In genomic region chr5:126972062-126972895, GRCh38 we compare ENCODE assay signal across 9 cellular contexts. TPM values are rescaled to one million over a fixed set of nuclear protein-coding genes. Genes with fewer than 3 reads are reported as not detected.
DNase-seq lines count a peak whose midpoint lies in the region; ATAC-seq and TF ChIP-seq lines count a peak whose summit lies in the region.
"Had no signal": no experiment of that assay in that cellular context is flagged by ENCODE, and none has a peak within 500 bp of the region (broad histone marks: within the 10 kb centered on the region; RNA-seq: fewer than 3 reads in every experiment).

No MANE protein-coding gene starts in this region.

- H3K36me3 ChIP-seq in CD4-positive, alpha-beta memory T cell (ENCODE audit: insufficient read depth, low read length): no peaks in the 10 kb centered on the region
- H3K36me3 ChIP-seq in gastroesophageal sphincter: no peaks in the 10 kb centered on the region

- POLR2A ChIA-PET in CD4-positive, alpha-beta memory T cell (lab: Charles Lee; ENCODE audit: partially characterized antibody): interaction anchor here (0.6 to 1.4 kb wide), 3 partner anchors 16 to 120 kb away, joined by 3 read pairs; no protein-coding TSS in a partner anchor

- H3K9me3 ChIP-seq in CD4-positive, alpha-beta memory T cell (ENCODE audit: control insufficient read depth in 1 of 2, low read length in 2 of 2): no peaks in the 10 kb centered on the region
- H3K9me3 ChIP-seq in gastroesophageal sphincter: no peaks in the 10 kb centered on the region

- no peaks in the 10 kb centered on the region for H3K36me3 Mint-ChIP-seq in CD4-positive, alpha-beta memory T cell

- intact Hi-C loops in CD4-positive, alpha-beta memory T cell (cut with micrococcal nuclease): loop anchor here (5.0 kb wide), 2 partner anchors 60 to 120 kb away; partner anchors contain the start of gene MARCHF3
- intact Hi-C loops in sciatic nerve (cut with DNase I): no loop called here

- peaks cover 19 to 31% (median 22%) of the 10 kb centered on the region in 4 donors for H3K4me1 Mint-ChIP-seq in CD4-positive, alpha-beta memory T cell

- H3K9me3 Mint-ChIP-seq in CD4-positive, alpha-beta memory T cell: no peaks in the 10 kb centered on the region

- H3K27me3 Mint-ChIP-seq in CD4-positive, alpha-beta memory T cell: no peaks in the 10 kb centered on the region

- no peak for TF ChIP-seq EP300 in gastroesophageal sphincter (IDR thresholded peaks at IDR 0.05)

- H3K27me3 ChIP-seq in CD4-positive, alpha-beta memory T cell (ENCODE audit: insufficient read depth, low read length): no peaks in the 10 kb centered on the region
- H3K27me3 ChIP-seq in gastroesophageal sphincter: no peaks in the 10 kb centered on the region

- H3K4me3 ChIP-seq in CD4-positive, alpha-beta memory T cell (ENCODE audit: low read length in 2 of 2): peak overlapping the region in 1 of 2 donors; percentile 23
- no peak overlapping the region for H3K4me3 ChIP-seq in fibroblast of villous mesenchyme (ENCODE audit: low read depth, low read length)
- no peak overlapping the region for H3K4me3 ChIP-seq in gastroesophageal sphincter

- TF ChIP-seq POLR2A in gastroesophageal sphincter (IDR thresholded peaks at IDR 0.05): no peak

- peaks cover 22% of the 10 kb centered on the region for H3K4me1 ChIP-seq in CD4-positive, alpha-beta memory T cell (ENCODE audit: insufficient read depth, low read length)
- H3K4me1 ChIP-seq in gastroesophageal sphincter: peaks cover 0 to 15% (median 8%) of the 10 kb centered on the region in 3 donors

- ATAC-seq in GM19043 (IDR thresholded peaks at IDR 0.05; ENCODE audit: low read depth, unreplicated experiment) (peak; percentile 68), HG03139 (IDR thresholded peaks at IDR 0.05; ENCODE audit: unreplicated experiment) (peak; percentile 53), sciatic nerve (no peak), gastroesophageal sphincter (no peak)

- peak; percentile 12 to 39 (median 31) for DNase-seq in CD4-positive, alpha-beta memory T cell
- DNase-seq in SKM-1 treated with dmso at 0.1 percent for 144 hours (lab: John Stamatoyannopoulos, UW; ENCODE audit: unreplicated experiment) (peak; percentile 83), fibroblast of villous mesenchyme (ENCODE audit: low read depth) (peak; percentile 45), sciatic nerve (ENCODE audit: low spot score) (no peak), retina (no peak)

- peak overlapping the region in 7 of 8 donors; percentile 78 to 88 (median 82) for H3K4me3 Mint-ChIP-seq in CD4-positive, alpha-beta memory T cell

- peak overlapping the region; percentile 61 to 91 (median 84) for H3K27ac Mint-ChIP-seq in CD4-positive, alpha-beta memory T cell

- 46 to 48% methylated on average over 3 to 4 of the region's 4 CpGs for WGBS in gastroesophageal sphincter (ENCODE audit: low coverage in 1 of 2), 2 donors

- CTCF ChIA-PET in CD4-positive, alpha-beta memory T cell (lab: Charles Lee; ENCODE audit: partially characterized antibody): interaction anchor here (0.7 to 0.9 kb wide), 2 partner anchors 101 to 1129 kb away, joined by 3 to 5 read pairs; partner anchors contain the start of gene C5orf63

- no peak for TF ChIP-seq CTCF in fibroblast of villous mesenchyme (IDR thresholded peaks at IDR 0.05; ENCODE audit: insufficient read depth, low read depth, low read length)
- TF ChIP-seq CTCF in gastroesophageal sphincter (IDR thresholded peaks at IDR 0.05): no peak

- peak overlapping the region; percentile 15 for H3K27ac ChIP-seq in CD4-positive, alpha-beta memory T cell (ENCODE audit: low read depth, low read length)
- no peak overlapping the region for H3K27ac ChIP-seq in gastroesophageal sphincter
- H3K27ac ChIP-seq: epithelial cell of prostate had no signal

RNA-seq across cellular contexts. Expression of gene MARCHF3, which starts 58.1 kb away (rescaled TPM):
- 1 to 10 TPM; 3.2 to 3.3 TPM for total RNA-seq in CD4-positive, alpha-beta memory T cell
- polyA plus RNA-seq in CD4-positive, alpha-beta memory T cell: 1 to 10 TPM; 5.5 to 7.5 TPM
- total RNA-seq in fibroblast of villous mesenchyme: 8.4 and 10.4 TPM in 2 replicates
- total RNA-seq in sciatic nerve: 14.8 TPM
- total RNA-seq in gastroesophageal sphincter: 10 to 100 TPM in 1 of 4 donors, 1 to 10 TPM in 3; 1.5 to 12.8 (median 6.0) TPM

Comparison
In these comparisons a context has a peak if more than half of its experiments do, and no peak if none do; other contexts are left out.
1. DNase-seq: peak in CD4-positive, alpha-beta memory T cell (5 of 5), SKM-1 treated with dmso at 0.1 percent for 144 hours (single experiment) and fibroblast of villous mesenchyme (single experiment); none in sciatic nerve (single experiment) and retina (single experiment).
2. ATAC-seq: peak in GM19043 (single experiment) and HG03139 (single experiment); none in sciatic nerve (single experiment) and gastroesophageal sphincter (single experiment).